ENCODE assay signal across 25 cellular contexts in the genomic region with DNA sequence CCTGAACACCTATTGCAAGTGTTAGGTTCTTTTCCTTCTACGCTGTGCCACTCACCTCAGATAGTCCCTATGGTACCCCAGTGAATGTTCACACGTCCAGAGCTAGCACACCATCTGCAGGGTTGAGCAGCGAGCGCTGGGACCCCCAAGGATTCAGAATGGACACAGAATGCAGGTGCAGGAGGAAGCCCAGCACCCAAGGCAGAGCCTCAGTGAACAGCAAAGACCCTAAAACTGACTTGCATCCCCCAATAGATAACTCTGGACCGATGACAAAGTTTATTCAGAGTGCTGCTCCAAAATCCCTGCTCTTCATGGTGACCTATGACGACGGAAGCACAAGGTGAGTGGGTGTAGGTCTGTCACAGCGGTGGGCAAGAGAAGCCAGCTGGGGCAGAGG. TPM values are rescaled to one million over a fixed set of nuclear protein-coding genes. Genes with fewer than 3 reads are reported as not detected.
A peak's percentile ranks its signal among the peaks of the same experiment; 100 is the strongest.
DNase-seq lines count a peak whose midpoint lies in the region; ATAC-seq, FAIRE-seq and TF ChIP-seq lines count a peak whose summit lies in the region.
"Had no signal": no experiment of that assay in that cellular context is flagged by ENCODE, and none has a peak within 500 bp of the region (broad histone marks: within the 10 kb centered on the region; RNA-seq: fewer than 3 reads in every experiment).

No MANE protein-coding gene starts in this region.

- TF ChIP-seq CTCF in PC-3 (conservative IDR thresholded peaks at IDR 0.05; ENCODE audit: low read depth, low read length) (no peak), pancreas (IDR thresholded peaks at IDR 0.05) (no peak)

- H3K27me3 Mint-ChIP-seq in activated T-helper 1 cell treated with anti-CD3 and anti-CD28 coated beads, Interleukin-12 subunit alpha, Interleukin-12 subunit beta, Interleukin-2, Interleukin-4 antibody, amounts not matched to agents 30 ng/mL and 10 ng/mL and 1 ng/mL, durations not matched to agents 14 hours and 24 hours and 36 hours (ENCODE audit: insufficient read depth) = peaks cover 32% of the 10 kb centered on the region

- H3K9ac ChIP-seq in PC-3 (ENCODE audit: low read length) = no peak overlapping the region
- H3K9ac ChIP-seq in mucosa of stomach (ENCODE audit: low read length) = peak overlapping the region; percentile 40
- H3K9ac ChIP-seq: BLaER1 treated with 17β-estradiol and CSF1 and Interleukin-3, amounts not matched to agents 10 nM and 100 nM had no signal

- H3K27me3 ChIP-seq in PC-3 (ENCODE audit: low read length) = peaks cover 29% of the 10 kb centered on the region; the same call in 1 of the 2 replicates
- H3K27me3 ChIP-seq in mucosa of stomach (ENCODE audit: control insufficient read depth, insufficient read depth, low read length) = no peaks in the 10 kb centered on the region
- no peaks in the 10 kb centered on the region for H3K27me3 ChIP-seq in pancreas
- H3K27me3 ChIP-seq: BLaER1 treated with 17β-estradiol and CSF1 and Interleukin-3, amounts not matched to agents 10 nM and 100 nM had no signal

- DNase-seq in PC-3 (no peak), pancreas (no peak), NK-92 (lab: John Stamatoyannopoulos, UW; ENCODE audit: unreplicated experiment) (no peak)
- DNase-seq in activated T-helper 1 cell treated with anti-CD3 and anti-CD28 coated beads, Interleukin-12 subunit alpha, Interleukin-12 subunit beta, Interleukin-2, Interleukin-4 antibody, amounts not matched to agents 30 ng/mL and 10 ng/mL and 1 ng/mL, durations not matched to agents 14 hours and 24 hours and 36 hours (ENCODE audit: low spot score) = no peak
- no peak for DNase-seq in stimulated activated CD4-positive, alpha-beta T cell treated with anti-CD3 and anti-CD28 coated beads, Interleukin-4, amount 100 ng/mL, for 1 hour
- DNase-seq: CD4-positive, CD25-positive, alpha-beta regulatory T cell; CD8-positive, alpha-beta memory T cell; COR-L47; DMS 273 treated with DMSO at 0.1 percent for 48 hours; DMS53; DND-41; EL; HCEC 1CT had no signal

- peaks cover 5% of the 10 kb centered on the region for H3K9me3 Mint-ChIP-seq in activated T-helper 1 cell treated with anti-CD3 and anti-CD28 coated beads, Interleukin-12 subunit alpha, Interleukin-12 subunit beta, Interleukin-2, Interleukin-4 antibody, amounts not matched to agents 30 ng/mL and 10 ng/mL and 1 ng/mL, durations not matched to agents 14 hours and 24 hours and 36 hours

- intact Hi-C loops in PC-3 (cut with micrococcal nuclease) = loop anchor here (5.0 kb wide), 1 partner anchor 64 kb away; no protein-coding TSS in a partner anchor
- intact Hi-C loops in pancreas (cut with DNase I) = no loop called here
- intact Hi-C loops in activated T-helper 1 cell treated with anti-CD3 and anti-CD28 coated beads, Interleukin-12 subunit alpha, Interleukin-12 subunit beta, Interleukin-2, Interleukin-4 antibody, amounts not matched to agents 30 ng/mL and 10 ng/mL and 1 ng/mL, durations not matched to agents 14 hours and 24 hours and 36 hours (cut with micrococcal nuclease) = no loop called here

- H2AFZ ChIP-seq in PC-3 (ENCODE audit: low read length) = no peak overlapping the region
- H2AFZ ChIP-seq: GM23338 had no signal

- peak overlapping the region; percentile 38; the same call in 1 of the 2 replicates for H3K27ac ChIP-seq in PC-3 (ENCODE audit: low read length)
- H3K27ac ChIP-seq in pancreas = peak overlapping the region in 1 of 4 donors; percentile 1
- H3K27ac ChIP-seq in urinary bladder (ENCODE audit: low read depth) = peak overlapping the region; percentile 33
- H3K27ac ChIP-seq: BLaER1 treated with 17β-estradiol and CSF1 and Interleukin-3, amounts not matched to agents 10 nM and 100 nM had no signal

- no peaks in the 10 kb centered on the region; the same call in 1 of the 2 replicates for H4K20me1 ChIP-seq in PC-3 (ENCODE audit: low read length)
- H4K20me1 ChIP-seq: BLaER1 treated with 17β-estradiol and CSF1 and Interleukin-3, amounts not matched to agents 10 nM and 100 nM had no signal

- H3K4me3 ChIP-seq in PC-3 (ENCODE audit: low read length) (no peak overlapping the region), mucosa of stomach (ENCODE audit: low read length) (no peak overlapping the region), pancreas (no peak overlapping the region), urinary bladder (ENCODE audit: low read depth, low read length) (no peak overlapping the region)
- H3K4me3 ChIP-seq: BLaER1 treated with 17β-estradiol and CSF1 and Interleukin-3, amounts not matched to agents 10 nM and 100 nM; GM12878; GM23338 had no signal

- H3K27ac Mint-ChIP-seq in activated T-helper 1 cell treated with anti-CD3 and anti-CD28 coated beads, Interleukin-12 subunit alpha, Interleukin-12 subunit beta, Interleukin-2, Interleukin-4 antibody, amounts not matched to agents 30 ng/mL and 10 ng/mL and 1 ng/mL, durations not matched to agents 14 hours and 24 hours and 36 hours = no peak overlapping the region
- H3K27ac Mint-ChIP-seq: B cell; CD4-positive, CD25-positive, alpha-beta regulatory T cell; GM23338; IgD-negative memory B cell had no signal

- POLR2A ChIA-PET in PC-3 (lab: Charles Lee; ENCODE audit: unreplicated experiment) = no interaction called here

- no peak overlapping the region for H3K4me3 Mint-ChIP-seq in activated T-helper 1 cell treated with anti-CD3 and anti-CD28 coated beads, Interleukin-12 subunit alpha, Interleukin-12 subunit beta, Interleukin-2, Interleukin-4 antibody, amounts not matched to agents 30 ng/mL and 10 ng/mL and 1 ng/mL, durations not matched to agents 14 hours and 24 hours and 36 hours
- H3K4me3 Mint-ChIP-seq: B cell; CD4-positive, CD25-positive, alpha-beta regulatory T cell; CD8-positive, alpha-beta memory T cell; GM23338; IgD-negative memory B cell had no signal

- 93 to 94% methylated on average over 8 of the region's 8 CpGs for WGBS in pancreas, 2 donors
- WGBS in urinary bladder = 84% methylated on average over 8 of the region's 8 CpGs

- H3K36me3 Mint-ChIP-seq in activated T-helper 1 cell treated with anti-CD3 and anti-CD28 coated beads, Interleukin-12 subunit alpha, Interleukin-12 subunit beta, Interleukin-2, Interleukin-4 antibody, amounts not matched to agents 30 ng/mL and 10 ng/mL and 1 ng/mL, durations not matched to agents 14 hours and 24 hours and 36 hours (ENCODE audit: low read depth) = no peaks in the 10 kb centered on the region
- H3K36me3 Mint-ChIP-seq: CD4-positive, CD25-positive, alpha-beta regulatory T cell; IgD-negative memory B cell had no signal

- ATAC-seq in PC-3 = no peak
- peak in 3 of 4 donors; percentile 6 to 13 (median 6) for ATAC-seq in pancreas
- ATAC-seq: GM12878, GM23338, HepG2 had no signal

- no peaks in the 10 kb centered on the region for H3K36me3 ChIP-seq in PC-3 (ENCODE audit: low read depth, low read length)
- H3K36me3 ChIP-seq in mucosa of stomach (ENCODE audit: control insufficient read depth, insufficient read depth, low read length) = no peaks in the 10 kb centered on the region
- H3K36me3 ChIP-seq in pancreas = peaks cover 0 to 42% (median 9%) of the 10 kb centered on the region in 3 donors
- H3K36me3 ChIP-seq in urinary bladder (ENCODE audit: insufficient read depth) = no peaks in the 10 kb centered on the region
- H3K36me3 ChIP-seq: BLaER1 treated with 17β-estradiol and CSF1 and Interleukin-3, amounts not matched to agents 10 nM and 100 nM had no signal

- H3K4me2 ChIP-seq in PC-3 (ENCODE audit: low read length) = peak overlapping the region; percentile 84
- H3K4me2 ChIP-seq: BLaER1 treated with 17β-estradiol and CSF1 and Interleukin-3, amounts not matched to agents 10 nM and 100 nM; GM23338 had no signal

- no TSS peak for BruUV-seq in PC-3 (replicated peaks; lab: Mats Ljungman, UMichigan)

- H3K9me2 ChIP-seq in PC-3 (replicated peaks; ENCODE audit: low read length) = no peaks in the 10 kb centered on the region

- FAIRE-seq in pancreas (lab: Jason Lieb, UNC) = no peak
- FAIRE-seq: GM12878, GM19239, H54, HepG2 had no signal

- no peaks in the 10 kb centered on the region for H3K4me1 Mint-ChIP-seq in activated T-helper 1 cell treated with anti-CD3 and anti-CD28 coated beads, Interleukin-12 subunit alpha, Interleukin-12 subunit beta, Interleukin-2, Interleukin-4 antibody, amounts not matched to agents 30 ng/mL and 10 ng/mL and 1 ng/mL, durations not matched to agents 14 hours and 24 hours and 36 hours (ENCODE audit: low read depth)
- H3K4me1 Mint-ChIP-seq: B cell; CD4-positive, CD25-positive, alpha-beta regulatory T cell; CD8-positive, alpha-beta memory T cell; GM23338 had no signal

- H3F3A ChIP-seq in PC-3 (ENCODE audit: low read length, unreplicated experiment) = no peaks in the 10 kb centered on the region

- H3K4me1 ChIP-seq in PC-3 (ENCODE audit: insufficient read depth, low read length) = peaks cover 18% of the 10 kb centered on the region
- peaks cover 26% of the 10 kb centered on the region for H3K4me1 ChIP-seq in mucosa of stomach (ENCODE audit: control insufficient read depth, insufficient read depth, low read length)
- H3K4me1 ChIP-seq in pancreas = peaks cover 0 to 7% (median 0%) of the 10 kb centered on the region in 3 donors
- no peaks in the 10 kb centered on the region for H3K4me1 ChIP-seq in urinary bladder (ENCODE audit: insufficient read depth)

- CTCF ChIA-PET in PC-3 (lab: Charles Lee) = no interaction called here

- H3K9me3 ChIP-seq in PC-3 (ENCODE audit: low read length) (0 out of 2 replicates have a peak, but pooled peaks cover 4% of the 10 kb centered on the region), mucosa of stomach (ENCODE audit: control insufficient read depth, low read length) (no peaks in the 10 kb centered on the region), pancreas (no peaks in the 10 kb centered on the region)

- H3K79me2 ChIP-seq in PC-3 (ENCODE audit: low read length) = no peaks in the 10 kb centered on the region

RNA-seq across cellular contexts. Expression of a gene that starts 15.1 kb away (rescaled TPM):
- total RNA-seq in PC-3 (2014; rRNA removed) = 0.15 and 0.46 TPM in 2 replicates
- 1 to 10 TPM; 2.0 to 5.4 (median 4.5) TPM for total RNA-seq in pancreas
- 1 to 10 TPM; 3.2 to 3.3 TPM for polyA plus RNA-seq in pancreas
- total RNA-seq in urinary bladder = 10.3 TPM
- 8.2 TPM for polyA plus RNA-seq in urinary bladder
- total RNA-seq in activated T-helper 1 cell treated with anti-CD3 and anti-CD28 coated beads, Interleukin-12 subunit alpha, Interleukin-12 subunit beta, Interleukin-2, Interleukin-4 antibody, amounts not matched to agents 30 ng/mL and 10 ng/mL and 1 ng/mL, durations not matched to agents 14 hours and 24 hours and 36 hours = 8.2 and 9.4 TPM in 2 replicates
- total RNA-seq: G401 had no signal

RNA-seq across cellular contexts. Expression of a gene that starts 30.2 kb away (rescaled TPM):
- total RNA-seq in PC-3 (2014; rRNA removed) (not detected in 2 replicates), pancreas (100 to 1,000 TPM in 4 of 6 donors, 10 to 100 TPM in 2; 80.5 to 142 (median 112) TPM), urinary bladder (22.2 TPM)
- polyA plus RNA-seq in pancreas (100 to 1,000 TPM in 1 of 2 donors, 10 to 100 TPM in 1; 71.9 to 107 TPM), urinary bladder (17.6 TPM)
- total RNA-seq in activated T-helper 1 cell treated with anti-CD3 and anti-CD28 coated beads, Interleukin-12 subunit alpha, Interleukin-12 subunit beta, Interleukin-2, Interleukin-4 antibody, amounts not matched to agents 30 ng/mL and 10 ng/mL and 1 ng/mL, durations not matched to agents 14 hours and 24 hours and 36 hours = not detected in 2 replicates
- total RNA-seq: A172; B cell; CD4-positive, CD25-positive, alpha-beta regulatory T cell; CD8-positive, alpha-beta memory T cell; G401; GM12878 had no signal
- polyA plus RNA-seq: CD4-positive, CD25-positive, alpha-beta regulatory T cell; CD8-positive, alpha-beta memory T cell; IgD-negative memory B cell had no signal

Comparison
In these comparisons a context has a peak if more than half of its experiments do, and no peak if none do; other contexts are left out.
1. RNA of a gene that starts 30.2 kb away (total RNA-seq): 80.5 to 142 TPM in pancreas and 22.2 TPM in urinary bladder (single experiment); not detected in PC-3 and not detected in activated T-helper 1 cell treated with anti-CD3 and anti-CD28 coated beads, Interleukin-12 subunit alpha, Interleukin-12 subunit beta, Interleukin-2, Interleukin-4 antibody, amounts not matched to agents 30 ng/mL and 10 ng/mL and 1 ng/mL, durations not matched to agents 14 hours and 24 hours and 36 hours; every median in the first group is over 10 times any median in the second.